ENCODE assay signal across 20 cellular contexts in the genomic region with DNA sequence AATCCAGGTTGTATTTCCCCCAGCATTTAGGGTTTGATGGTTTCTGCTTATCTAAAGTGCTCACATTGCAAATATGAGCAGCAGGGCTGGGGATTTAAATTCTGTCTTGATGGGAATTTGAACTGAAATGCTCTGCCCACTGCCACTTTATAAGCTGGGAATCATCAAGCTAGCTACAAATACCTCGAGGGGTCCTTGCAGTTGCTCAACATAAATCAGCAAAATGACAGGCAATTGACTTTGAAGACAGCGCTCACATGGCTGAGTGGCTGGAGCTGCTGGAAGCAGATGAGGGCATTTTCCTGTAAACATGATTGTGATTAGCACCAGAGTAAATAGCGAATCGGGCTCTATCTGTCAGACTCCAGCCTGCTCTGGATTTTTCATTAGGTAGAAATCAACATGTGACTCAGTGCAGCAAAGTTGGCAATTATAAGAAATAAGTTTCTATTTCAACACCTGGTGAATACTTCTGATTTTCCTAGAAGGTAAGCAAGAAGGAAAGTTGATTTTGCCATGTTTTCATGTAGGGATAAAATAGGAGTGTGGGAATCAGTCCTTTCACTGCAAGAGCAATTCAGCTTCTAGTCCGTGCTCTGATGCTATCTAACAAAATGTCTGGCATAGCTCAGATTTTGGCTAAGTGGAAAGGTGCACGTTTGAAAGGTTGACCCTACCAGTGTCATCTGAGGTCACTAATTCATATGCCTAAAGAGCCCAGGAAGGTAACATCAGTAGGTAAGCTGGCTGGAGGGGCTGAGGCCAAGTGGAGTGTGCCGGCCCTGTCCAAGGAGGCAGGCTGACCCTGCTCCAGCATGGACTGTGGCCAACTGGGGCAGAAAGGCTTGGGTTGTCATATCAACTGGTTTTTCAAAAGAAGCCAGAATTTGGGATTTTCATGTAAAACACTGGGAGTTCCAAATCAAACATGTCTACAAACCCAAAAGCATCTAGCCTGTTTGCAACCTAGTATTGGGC. TPM values are rescaled to one million over a fixed set of nuclear protein-coding genes. Genes with fewer than 3 reads are reported as not detected.
A peak's percentile ranks its signal among the peaks of the same experiment; 100 is the strongest.
DNase-seq lines count a peak whose midpoint lies in the region; ATAC-seq and TF ChIP-seq lines count a peak whose summit lies in the region.
"Had no signal": no experiment of that assay in that cellular context is flagged by ENCODE, and none has a peak within 500 bp of the region (broad histone marks: within the 10 kb centered on the region; RNA-seq: fewer than 3 reads in every experiment).

No MANE protein-coding gene starts in this region.

- WGBS in smooth muscle cell (ENCODE audit: low lambda C conversion rate): 28% methylated on average over 7 of the region's 7 CpGs

- no peak overlapping the region for H3K4me3 ChIP-seq in smooth muscle cell
- no peak overlapping the region for H3K4me3 ChIP-seq in A673 (ENCODE audit: low read depth, low read length, poor library complexity, severe bottlenecking)
- H3K4me3 ChIP-seq: BLaER1, cardiac muscle cell, gastrocnemius medialis, lower lobe of right lung had no signal

- H3K27me3 Mint-ChIP-seq in effector memory CD8-positive, alpha-beta T cell: peaks cover 38 to 40% of the 10 kb centered on the region in 2 donors
- peaks cover 41% of the 10 kb centered on the region for H3K27me3 Mint-ChIP-seq in stimulated activated naive CD8-positive, alpha-beta T cell treated with anti-CD3 and anti-CD28 coated beads, Interleukin-15, amount 100 ng/mL, for 72 hours
- peaks cover 23% of the 10 kb centered on the region for H3K27me3 Mint-ChIP-seq in activated T-helper 2 cell treated with anti-CD3 and anti-CD28 coated beads, Interferon-gamma antibody, Interleukin-2, Interleukin-4, amounts not matched to agents 10 μg/mL and 5 μg/mL and 100 μg/mL, durations not matched to agents 14 hours and 24 hours and 36 hours (ENCODE audit: low read depth)

- peak overlapping the region; percentile 75 for H3K4me2 ChIP-seq in smooth muscle cell
- H3K4me2 ChIP-seq: BLaER1, KMS-11 had no signal

- TF ChIP-seq CTCF in smooth muscle cell (IDR thresholded peaks at IDR 0.05; ENCODE audit: borderline replicate concordance, insufficient read depth, poor library complexity, severe bottlenecking) (no peak), A673 (conservative IDR thresholded peaks at IDR 0.05; ENCODE audit: low read depth, low read length) (no peak)

- POLR2A ChIA-PET in A673 (lab: Charles Lee; ENCODE audit: low non-redundant PET): no interaction called here

- H3K27ac ChIP-seq in smooth muscle cell (ENCODE audit: low read depth) (peak overlapping the region; percentile 99), A673 (ENCODE audit: low read depth, low read length, poor library complexity, severe bottlenecking) (no peak overlapping the region)
- H3K27ac ChIP-seq: BLaER1, cardiac muscle cell, HL-60, KMS-11, lower lobe of right lung had no signal

- H3K36me3 ChIP-seq in smooth muscle cell (ENCODE audit: low read depth) (no peaks in the 10 kb centered on the region), A673 (ENCODE audit: insufficient read depth, low read length, poor library complexity, severe bottlenecking) (no peaks in the 10 kb centered on the region)
- H3K36me3 ChIP-seq: BLaER1, cardiac muscle cell, gastrocnemius medialis, lower lobe of right lung had no signal

- H3K36me3 Mint-ChIP-seq in effector memory CD8-positive, alpha-beta T cell (ENCODE audit: insufficient read depth): no peaks in the 10 kb centered on the region
- H3K36me3 Mint-ChIP-seq in activated T-helper 2 cell treated with anti-CD3 and anti-CD28 coated beads, Interferon-gamma antibody, Interleukin-2, Interleukin-4, amounts not matched to agents 10 μg/mL and 5 μg/mL and 100 μg/mL, durations not matched to agents 14 hours and 24 hours and 36 hours (ENCODE audit: low read depth): no peaks in the 10 kb centered on the region
- H3K36me3 Mint-ChIP-seq: activated naive CD8-positive, alpha-beta T cell treated with anti-CD3 and anti-CD28 coated beads for 36 hours had no signal

- H3K79me2 ChIP-seq in smooth muscle cell (ENCODE audit: low read depth): no peaks in the 10 kb centered on the region

- H3K4me3 Mint-ChIP-seq in effector memory CD8-positive, alpha-beta T cell: no peak overlapping the region
- H3K4me3 Mint-ChIP-seq in stimulated activated naive CD8-positive, alpha-beta T cell treated with anti-CD3 and anti-CD28 coated beads, Interleukin-15, amount 100 ng/mL, for 72 hours: no peak overlapping the region
- no peak overlapping the region for H3K4me3 Mint-ChIP-seq in activated T-helper 2 cell treated with anti-CD3 and anti-CD28 coated beads, Interferon-gamma antibody, Interleukin-2, Interleukin-4, amounts not matched to agents 10 μg/mL and 5 μg/mL and 100 μg/mL, durations not matched to agents 14 hours and 24 hours and 36 hours (ENCODE audit: low read depth)
- H3K4me3 Mint-ChIP-seq: activated CD4-positive, alpha-beta T cell treated with anti-CD3 and anti-CD28 coated beads, Interleukin-2, amount 10 ng/mL, durations not matched to agents 7 days and 5 days; activated naive CD8-positive, alpha-beta T cell treated with anti-CD3 and anti-CD28 coated beads for 36 hours; nephron progenitor cell had no signal

- H3K27me3 ChIP-seq in smooth muscle cell (ENCODE audit: low read depth): no peaks in the 10 kb centered on the region
- no peaks in the 10 kb centered on the region for H3K27me3 ChIP-seq in A673 (replicated peaks; ENCODE audit: insufficient read depth, low read depth, low read length, poor library complexity)
- H3K27me3 ChIP-seq: BLaER1, gastrocnemius medialis had no signal

- H3K9ac ChIP-seq in smooth muscle cell (ENCODE audit: low read depth): peak overlapping the region; percentile 85
- H3K9ac ChIP-seq: BLaER1, KMS-11 had no signal

- H3K9me3 Mint-ChIP-seq in effector memory CD8-positive, alpha-beta T cell: no peaks in the 10 kb centered on the region
- no peaks in the 10 kb centered on the region for H3K9me3 Mint-ChIP-seq in stimulated activated naive CD8-positive, alpha-beta T cell treated with anti-CD3 and anti-CD28 coated beads, Interleukin-15, amount 100 ng/mL, for 72 hours
- H3K9me3 Mint-ChIP-seq in activated T-helper 2 cell treated with anti-CD3 and anti-CD28 coated beads, Interferon-gamma antibody, Interleukin-2, Interleukin-4, amounts not matched to agents 10 μg/mL and 5 μg/mL and 100 μg/mL, durations not matched to agents 14 hours and 24 hours and 36 hours: no peaks in the 10 kb centered on the region
- H3K9me3 Mint-ChIP-seq: activated CD4-positive, alpha-beta T cell treated with anti-CD3 and anti-CD28 coated beads, Interleukin-2, amount 10 ng/mL, durations not matched to agents 7 days and 5 days; activated naive CD8-positive, alpha-beta T cell treated with anti-CD3 and anti-CD28 coated beads for 36 hours; nephron progenitor cell had no signal

- no TSS peak for BruUV-seq in A673 (replicated peaks; lab: Mats Ljungman, UMichigan)

- no peak for ATAC-seq in effector memory CD8-positive, alpha-beta T cell (replicated peaks)
- no peak for ATAC-seq in stimulated activated naive CD8-positive, alpha-beta T cell treated with anti-CD3 and anti-CD28 coated beads, Interleukin-15, amount 100 ng/mL, for 72 hours
- ATAC-seq: gastrocnemius medialis, lower lobe of right lung had no signal

- peaks cover 61% of the 10 kb centered on the region for H3F3A ChIP-seq in smooth muscle cell (ENCODE audit: low read depth)

- H4K20me1 ChIP-seq in smooth muscle cell (ENCODE audit: low read depth): no peaks in the 10 kb centered on the region
- H4K20me1 ChIP-seq: BLaER1 had no signal

- H3K27ac Mint-ChIP-seq in effector memory CD8-positive, alpha-beta T cell: no peak overlapping the region
- no peak overlapping the region for H3K27ac Mint-ChIP-seq in stimulated activated naive CD8-positive, alpha-beta T cell treated with anti-CD3 and anti-CD28 coated beads, Interleukin-15, amount 100 ng/mL, for 72 hours
- H3K27ac Mint-ChIP-seq in activated T-helper 2 cell treated with anti-CD3 and anti-CD28 coated beads, Interferon-gamma antibody, Interleukin-2, Interleukin-4, amounts not matched to agents 10 μg/mL and 5 μg/mL and 100 μg/mL, durations not matched to agents 14 hours and 24 hours and 36 hours: no peak overlapping the region
- H3K27ac Mint-ChIP-seq: activated CD4-positive, alpha-beta T cell treated with anti-CD3 and anti-CD28 coated beads, Interleukin-2, amount 10 ng/mL, durations not matched to agents 7 days and 5 days; activated naive CD8-positive, alpha-beta T cell treated with anti-CD3 and anti-CD28 coated beads for 36 hours; nephron progenitor cell had no signal

- no peaks in the 10 kb centered on the region for H3K9me3 ChIP-seq in smooth muscle cell (replicated peaks; ENCODE audit: low read depth)
- H3K9me3 ChIP-seq in A673 (ENCODE audit: low read depth, low read length, poor library complexity, severe bottlenecking): no peaks in the 10 kb centered on the region
- H3K9me3 ChIP-seq: BLaER1, gastrocnemius medialis, lower lobe of right lung had no signal

- CTCF ChIA-PET in A673 (lab: Charles Lee): interaction anchor here (0.6 kb wide), 1 partner anchor 343 kb away, joined by 6 read pairs; no protein-coding TSS in a partner anchor

- peaks cover 12 to 15% of the 10 kb centered on the region in 2 donors for H3K4me1 Mint-ChIP-seq in effector memory CD8-positive, alpha-beta T cell (ENCODE audit: low read depth in 2 of 2)
- H3K4me1 Mint-ChIP-seq in stimulated activated naive CD8-positive, alpha-beta T cell treated with anti-CD3 and anti-CD28 coated beads, Interleukin-15, amount 100 ng/mL, for 72 hours: peaks cover 15% of the 10 kb centered on the region
- peaks cover 8% of the 10 kb centered on the region for H3K4me1 Mint-ChIP-seq in activated T-helper 2 cell treated with anti-CD3 and anti-CD28 coated beads, Interferon-gamma antibody, Interleukin-2, Interleukin-4, amounts not matched to agents 10 μg/mL and 5 μg/mL and 100 μg/mL, durations not matched to agents 14 hours and 24 hours and 36 hours (ENCODE audit: low read depth)

- H3K4me1 ChIP-seq in smooth muscle cell (ENCODE audit: low read depth) (peaks cover 29% of the 10 kb centered on the region), A673 (ENCODE audit: insufficient read depth, low read length, poor library complexity, severe bottlenecking) (peaks cover 19% of the 10 kb centered on the region)

- H2AFZ ChIP-seq in smooth muscle cell (ENCODE audit: low read depth): no peak overlapping the region

- DNase-seq in NCI-H1694 treated with DMSO at 0.1 percent for 48 hours (lab: John Stamatoyannopoulos, UW) (peak; percentile 19), SK-N-DZ (ENCODE audit: low spot score) (peak; percentile 51), islet precursor cell (peak; percentile 68), smooth muscle cell (lab: John Stamatoyannopoulos, UW; ENCODE audit: unreplicated experiment) (no peak), A673 (ENCODE audit: low spot score) (no peak)
- DNase-seq in effector memory CD8-positive, alpha-beta T cell: no peak
- DNase-seq in stimulated activated naive CD8-positive, alpha-beta T cell treated with anti-CD3 and anti-CD28 coated beads, Interleukin-15, amount 100 ng/mL, for 72 hours: no peak
- DNase-seq in activated T-helper 2 cell treated with anti-CD3 and anti-CD28 coated beads, Interferon-gamma antibody, Interleukin-2, Interleukin-4, amounts not matched to agents 10 μg/mL and 5 μg/mL and 100 μg/mL, durations not matched to agents 14 hours and 24 hours and 36 hours (ENCODE audit: low spot score): no peak
- DNase-seq: activated CD4-positive, alpha-beta T cell treated with anti-CD3 and anti-CD28 coated beads, Interleukin-2, amount 10 ng/mL, durations not matched to agents 7 days and 5 days; activated naive CD8-positive, alpha-beta T cell treated with anti-CD3 and anti-CD28 coated beads for 36 hours; gastrocnemius medialis; lower lobe of right lung; NCI-H187; nephron progenitor cell; SIG-M5; stimulated activated CD4-positive, alpha-beta T cell treated with anti-CD3 and anti-CD28 coated beads, Interleukin-1b, Interleukin-23, amount 100 ng/mL, for 48 hours had no signal

- intact Hi-C loops in activated T-helper 2 cell treated with anti-CD3 and anti-CD28 coated beads, Interferon-gamma antibody, Interleukin-2, Interleukin-4, amounts not matched to agents 10 μg/mL and 5 μg/mL and 100 μg/mL, durations not matched to agents 14 hours and 24 hours and 36 hours (cut with micrococcal nuclease): loop anchor here (10.0 kb wide), 1 partner anchor 192 kb away; no protein-coding TSS in a partner anchor
- intact Hi-C loops in A673 (cut with micrococcal nuclease; ENCODE audit: unreplicated experiment): loop anchor here (5.0 kb wide), 3 partner anchors 175 to 445 kb away; a partner anchor contains a TSS

RNA-seq across cellular contexts. Expression of a gene that starts 39.1 kb away (rescaled TPM):
- not detected in 2 replicates for polyA plus RNA-seq in SK-N-DZ (2014; cell fraction: cytosol; rRNA removed)
- polyA plus RNA-seq in SK-N-DZ (2014; cell fraction: nucleus; rRNA removed): not detected in 2 replicates
- total RNA-seq in smooth muscle cell (not detected in 2 replicates), A673 (2021) (not detected in 2 replicates)
- polyA plus RNA-seq in smooth muscle cell: not detected in 2 replicates
- not detected in 2 replicates for total RNA-seq in activated T-helper 2 cell treated with anti-CD3 and anti-CD28 coated beads, Interferon-gamma antibody, Interleukin-2, Interleukin-4, amounts not matched to agents 10 μg/mL and 5 μg/mL and 100 μg/mL, durations not matched to agents 14 hours and 24 hours and 36 hours
- total RNA-seq: activated CD4-positive, alpha-beta T cell treated with anti-CD3 and anti-CD28 coated beads, Interleukin-2, amount 10 ng/mL, durations not matched to agents 7 days and 5 days; activated naive CD8-positive, alpha-beta T cell treated with anti-CD3 and anti-CD28 coated beads for 36 hours had no signal
- polyA plus RNA-seq: cardiac muscle cell had no signal

Comparison
In these comparisons a context has a peak if more than half of its experiments do, and no peak if none do; other contexts are left out.
1. DNase-seq: peak in NCI-H1694 treated with DMSO at 0.1 percent for 48 hours (single experiment), SK-N-DZ (single experiment) and islet precursor cell (single experiment); none in smooth muscle cell (single experiment), effector memory CD8-positive, alpha-beta T cell (0 of 3), stimulated activated naive CD8-positive, alpha-beta T cell treated with anti-CD3 and anti-CD28 coated beads, Interleukin-15, amount 100 ng/mL, for 72 hours (0 of 2), activated T-helper 2 cell treated with anti-CD3 and anti-CD28 coated beads, Interferon-gamma antibody, Interleukin-2, Interleukin-4, amounts not matched to agents 10 μg/mL and 5 μg/mL and 100 μg/mL, durations not matched to agents 14 hours and 24 hours and 36 hours (single experiment) and A673 (single experiment).